ENCODE assay signal across 9 cellular contexts in genomic region chr5:59810041-59810440, GRCh38.
A peak's percentile ranks its signal among the peaks of the same experiment; 100 is the strongest.
DNase-seq lines count a peak whose midpoint lies in the region; ATAC-seq and TF ChIP-seq lines count a peak whose summit lies in the region.
"Had no signal": no experiment of that assay in that cellular context is flagged by ENCODE, and none has a peak within 500 bp of the region (broad histone marks: within the 10 kb centered on the region; RNA-seq: fewer than 3 reads in every experiment).

No MANE protein-coding gene starts in this region.

- ATAC-seq in GM19035 (IDR thresholded peaks at IDR 0.05; ENCODE audit: unreplicated experiment): peak; percentile 57

- peak overlapping the region; percentile 68 for H3K4me3 Mint-ChIP-seq in osteocyte (ENCODE audit: unreplicated experiment)
- H3K4me3 Mint-ChIP-seq: activated naive CD4-positive, alpha-beta T cell treated with anti-CD3 and anti-CD28 coated beads, Interleukin-2, amount 50 U/mL, for 24 hours had no signal

- TF ChIP-seq CTCF in C4-2B (conservative IDR thresholded peaks at IDR 0.05): peak; percentile 95
- peak; percentile 97 for TF ChIP-seq CTCF in osteocyte (IDR thresholded peaks at IDR 0.05)
- peak; percentile 84 to 90 for TF ChIP-seq CTCF in tibial artery (IDR thresholded peaks at IDR 0.05)

- H3K9me3 Mint-ChIP-seq in osteocyte (ENCODE audit: unreplicated experiment): no peaks in the 10 kb centered on the region
- H3K9me3 Mint-ChIP-seq: activated naive CD4-positive, alpha-beta T cell treated with anti-CD3 and anti-CD28 coated beads, Interleukin-2, amount 50 U/mL, for 24 hours had no signal

- H3K27me3 Mint-ChIP-seq in osteocyte (ENCODE audit: unreplicated experiment): peaks cover 28% of the 10 kb centered on the region

- intact Hi-C loops in tibial artery (cut with DNase I; ENCODE audit: low total_unique reads): loop anchor here (10.0 kb wide), 1 partner anchor 575 kb away; no protein-coding TSS in a partner anchor

- peak overlapping the region in 1 of 2 donors; percentile 26 for H3K4me3 ChIP-seq in tibial artery

- no peaks in the 10 kb centered on the region for H3K9me3 ChIP-seq in tibial artery

- no peak overlapping the region for H3K27ac ChIP-seq in C4-2B
- H3K27ac ChIP-seq in tibial artery: no peak overlapping the region

- DNase-seq in HT1080 (ENCODE audit: low read depth) (peak; percentile 46), RPMI7951 (ENCODE audit: low read depth) (peak; percentile 66), germinal center (ENCODE audit: low spot score) (peak; percentile 62), osteocyte (ENCODE audit: extremely low spot score, unreplicated experiment) (peak; percentile 89), tibial artery (peak; percentile 70 to 86)
- peak; percentile 32 for DNase-seq in activated gamma-delta T cell treated with anti-CD3 and anti-CD28 coated beads, Interleukin-2, amount 50 U/mL, for 16 hours (ENCODE audit: low read depth)

- H3K4me1 ChIP-seq in tibial artery: peaks cover 0 to 33% (median 0%) of the 10 kb centered on the region in 4 donors

- H3K36me3 ChIP-seq in tibial artery: no peaks in the 10 kb centered on the region

- peaks cover 5% of the 10 kb centered on the region for H3K4me1 Mint-ChIP-seq in osteocyte (ENCODE audit: unreplicated experiment)

- H3K36me3 Mint-ChIP-seq in osteocyte (ENCODE audit: unreplicated experiment): no peaks in the 10 kb centered on the region
- H3K36me3 Mint-ChIP-seq: activated naive CD4-positive, alpha-beta T cell treated with anti-CD3 and anti-CD28 coated beads, Interleukin-2, amount 50 U/mL, for 24 hours had no signal

- H3K27me3 ChIP-seq in tibial artery: no peaks in the 10 kb centered on the region

- H3K27ac Mint-ChIP-seq in osteocyte (ENCODE audit: unreplicated experiment): no peak overlapping the region
- H3K27ac Mint-ChIP-seq: activated naive CD4-positive, alpha-beta T cell treated with anti-CD3 and anti-CD28 coated beads, Interleukin-2, amount 50 U/mL, for 24 hours had no signal

Comparison
In these comparisons a context has a peak if more than half of its experiments do, and no peak if none do; other contexts are left out.
1. DNase-seq: peak in every context shown above with its lines; median percentile 89 in osteocyte; 78 in tibial artery; 66 in RPMI7951; 62 in germinal center; 46 in HT1080; 32 in activated gamma-delta T cell treated with anti-CD3 and anti-CD28 coated beads, Interleukin-2, amount 50 U/mL, for 16 hours.